In the genomic region with DNA sequence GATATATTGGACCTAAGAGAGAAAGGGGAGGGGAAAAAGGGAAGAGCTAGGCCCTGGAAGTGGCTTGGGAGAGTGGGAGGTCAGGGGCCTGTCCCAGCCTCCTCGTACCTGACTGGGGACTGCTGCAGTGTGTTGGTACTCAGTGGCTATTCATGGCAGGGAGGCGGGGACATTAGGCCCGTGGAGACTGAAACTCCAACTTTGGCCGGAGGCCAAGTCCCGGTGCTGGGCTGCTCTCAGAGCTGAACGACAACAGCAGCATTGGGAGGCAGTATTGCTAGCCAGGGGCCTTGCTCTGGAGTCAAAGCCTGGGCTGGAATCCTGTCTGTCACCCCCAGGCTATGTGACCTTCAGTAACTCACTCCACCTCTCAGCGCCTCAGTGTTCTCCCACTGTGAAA, we compare ENCODE assay signal across 2 cellular contexts.
TF ChIP-seq lines count a peak whose summit lies in the region.

No MANE protein-coding gene starts in this region.

TF ChIP-seq in SK-N-SH, 30 proteins besides CTCF, POLR2A, EP300 and RAD21:
- TF ChIP-seq, protein P1, sequence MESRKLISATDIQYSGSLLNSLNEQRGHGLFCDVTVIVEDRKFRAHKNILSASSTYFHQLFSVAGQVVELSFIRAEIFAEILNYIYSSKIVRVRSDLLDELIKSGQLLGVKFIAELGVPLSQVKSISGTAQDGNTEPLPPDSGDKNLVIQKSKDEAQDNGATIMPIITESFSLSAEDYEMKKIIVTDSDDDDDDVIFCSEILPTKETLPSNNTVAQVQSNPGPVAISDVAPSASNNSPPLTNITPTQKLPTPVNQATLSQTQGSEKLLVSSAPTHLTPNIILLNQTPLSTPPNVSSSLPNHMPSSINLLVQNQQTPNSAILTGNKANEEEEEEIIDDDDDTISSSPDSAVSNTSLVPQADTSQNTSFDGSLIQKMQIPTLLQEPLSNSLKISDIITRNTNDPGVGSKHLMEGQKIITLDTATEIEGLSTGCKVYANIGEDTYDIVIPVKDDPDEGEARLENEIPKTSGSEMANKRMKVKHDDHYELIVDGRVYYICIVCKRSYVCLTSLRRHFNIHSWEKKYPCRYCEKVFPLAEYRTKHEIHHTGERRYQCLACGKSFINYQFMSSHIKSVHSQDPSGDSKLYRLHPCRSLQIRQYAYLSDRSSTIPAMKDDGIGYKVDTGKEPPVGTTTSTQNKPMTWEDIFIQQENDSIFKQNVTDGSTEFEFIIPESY (IDR thresholded peaks at IDR 0.05; ENCODE audit: borderline replicate concordance, low read depth), result no peak
- TF ChIP-seq, protein P2, sequence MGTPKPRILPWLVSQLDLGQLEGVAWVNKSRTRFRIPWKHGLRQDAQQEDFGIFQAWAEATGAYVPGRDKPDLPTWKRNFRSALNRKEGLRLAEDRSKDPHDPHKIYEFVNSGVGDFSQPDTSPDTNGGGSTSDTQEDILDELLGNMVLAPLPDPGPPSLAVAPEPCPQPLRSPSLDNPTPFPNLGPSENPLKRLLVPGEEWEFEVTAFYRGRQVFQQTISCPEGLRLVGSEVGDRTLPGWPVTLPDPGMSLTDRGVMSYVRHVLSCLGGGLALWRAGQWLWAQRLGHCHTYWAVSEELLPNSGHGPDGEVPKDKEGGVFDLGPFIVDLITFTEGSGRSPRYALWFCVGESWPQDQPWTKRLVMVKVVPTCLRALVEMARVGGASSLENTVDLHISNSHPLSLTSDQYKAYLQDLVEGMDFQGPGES (IDR thresholded peaks at IDR 0.05; ENCODE audit: low read depth, low read length), result no peak
- TF ChIP-seq TEAD4 (IDR thresholded peaks at IDR 0.05; ENCODE audit: borderline replicate concordance, insufficient read depth) (no peak), POLR2AphosphoS5 (IDR thresholded peaks at IDR 0.05; ENCODE audit: low read depth, low read length) (no peak), TCF12 (IDR thresholded peaks at IDR 0.05) (no peak)

TF ChIP-seq in SK-N-SH treated with all-trans-retinoic acid at 6 μM for 48 hours, 23 proteins besides CTCF, POLR2A, EP300 and RAD21 (continued from another document):
- TF ChIP-seq, protein P3, sequence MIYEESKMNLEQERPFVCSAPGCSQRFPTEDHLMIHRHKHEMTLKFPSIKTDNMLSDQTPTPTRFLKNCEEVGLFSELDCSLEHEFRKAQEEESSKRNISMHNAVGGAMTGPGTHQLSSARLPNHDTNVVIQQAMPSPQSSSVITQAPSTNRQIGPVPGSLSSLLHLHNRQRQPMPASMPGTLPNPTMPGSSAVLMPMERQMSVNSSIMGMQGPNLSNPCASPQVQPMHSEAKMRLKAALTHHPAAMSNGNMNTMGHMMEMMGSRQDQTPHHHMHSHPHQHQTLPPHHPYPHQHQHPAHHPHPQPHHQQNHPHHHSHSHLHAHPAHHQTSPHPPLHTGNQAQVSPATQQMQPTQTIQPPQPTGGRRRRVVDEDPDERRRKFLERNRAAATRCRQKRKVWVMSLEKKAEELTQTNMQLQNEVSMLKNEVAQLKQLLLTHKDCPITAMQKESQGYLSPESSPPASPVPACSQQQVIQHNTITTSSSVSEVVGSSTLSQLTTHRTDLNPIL (CRISPR knock-in tag; IDR thresholded peaks at IDR 0.05; ENCODE audit: low read depth), result no peak
- TF ChIP-seq OSR1 (CRISPR knock-in tag; IDR thresholded peaks at IDR 0.05) (no peak), TCF4 (CRISPR knock-in tag; IDR thresholded peaks at IDR 0.05; ENCODE audit: borderline replicate concordance) (no peak), TOX (CRISPR knock-in tag; IDR thresholded peaks at IDR 0.05; ENCODE audit: borderline replicate concordance) (no peak), ZNF70 (CRISPR knock-in tag; IDR thresholded peaks at IDR 0.05) (no peak), ISL1 (CRISPR knock-in tag; IDR thresholded peaks at IDR 0.05) (no peak), GLIS3 (CRISPR knock-in tag; IDR thresholded peaks at IDR 0.05) (no peak), ZNF565 (CRISPR knock-in tag; conservative IDR thresholded peaks at IDR 0.05; ENCODE audit: low read depth) (no peak), ZFP30 (CRISPR knock-in tag; IDR thresholded peaks at IDR 0.05) (no peak), ZNF8 (CRISPR knock-in tag; IDR thresholded peaks at IDR 0.05) (no peak), PPARA (CRISPR knock-in tag; IDR thresholded peaks at IDR 0.05; ENCODE audit: borderline replicate concordance) (no peak), ESRRG (CRISPR knock-in tag; IDR thresholded peaks at IDR 0.05) (no peak)
- TF ChIP-seq, protein P4, sequence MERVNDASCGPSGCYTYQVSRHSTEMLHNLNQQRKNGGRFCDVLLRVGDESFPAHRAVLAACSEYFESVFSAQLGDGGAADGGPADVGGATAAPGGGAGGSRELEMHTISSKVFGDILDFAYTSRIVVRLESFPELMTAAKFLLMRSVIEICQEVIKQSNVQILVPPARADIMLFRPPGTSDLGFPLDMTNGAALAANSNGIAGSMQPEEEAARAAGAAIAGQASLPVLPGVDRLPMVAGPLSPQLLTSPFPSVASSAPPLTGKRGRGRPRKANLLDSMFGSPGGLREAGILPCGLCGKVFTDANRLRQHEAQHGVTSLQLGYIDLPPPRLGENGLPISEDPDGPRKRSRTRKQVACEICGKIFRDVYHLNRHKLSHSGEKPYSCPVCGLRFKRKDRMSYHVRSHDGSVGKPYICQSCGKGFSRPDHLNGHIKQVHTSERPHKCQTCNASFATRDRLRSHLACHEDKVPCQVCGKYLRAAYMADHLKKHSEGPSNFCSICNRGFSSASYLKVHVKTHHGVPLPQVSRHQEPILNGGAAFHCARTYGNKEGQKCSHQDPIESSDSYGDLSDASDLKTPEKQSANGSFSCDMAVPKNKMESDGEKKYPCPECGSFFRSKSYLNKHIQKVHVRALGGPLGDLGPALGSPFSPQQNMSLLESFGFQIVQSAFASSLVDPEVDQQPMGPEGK (CRISPR knock-in tag; IDR thresholded peaks at IDR 0.05; ENCODE audit: borderline replicate concordance), result no peak
- TF ChIP-seq, protein P5, sequence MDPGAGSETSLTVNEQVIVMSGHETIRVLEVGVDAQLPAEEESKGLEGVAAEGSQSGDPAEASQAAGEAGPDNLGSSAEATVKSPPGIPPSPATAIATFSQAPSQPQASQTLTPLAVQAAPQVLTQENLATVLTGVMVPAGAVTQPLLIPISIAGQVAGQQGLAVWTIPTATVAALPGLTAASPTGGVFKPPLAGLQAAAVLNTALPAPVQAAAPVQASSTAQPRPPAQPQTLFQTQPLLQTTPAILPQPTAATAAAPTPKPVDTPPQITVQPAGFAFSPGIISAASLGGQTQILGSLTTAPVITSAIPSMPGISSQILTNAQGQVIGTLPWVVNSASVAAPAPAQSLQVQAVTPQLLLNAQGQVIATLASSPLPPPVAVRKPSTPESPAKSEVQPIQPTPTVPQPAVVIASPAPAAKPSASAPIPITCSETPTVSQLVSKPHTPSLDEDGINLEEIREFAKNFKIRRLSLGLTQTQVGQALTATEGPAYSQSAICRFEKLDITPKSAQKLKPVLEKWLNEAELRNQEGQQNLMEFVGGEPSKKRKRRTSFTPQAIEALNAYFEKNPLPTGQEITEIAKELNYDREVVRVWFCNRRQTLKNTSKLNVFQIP (CRISPR knock-in tag; IDR thresholded peaks at IDR 0.05; ENCODE audit: borderline replicate concordance, low read depth), result no peak
- TF ChIP-seq, protein P6, sequence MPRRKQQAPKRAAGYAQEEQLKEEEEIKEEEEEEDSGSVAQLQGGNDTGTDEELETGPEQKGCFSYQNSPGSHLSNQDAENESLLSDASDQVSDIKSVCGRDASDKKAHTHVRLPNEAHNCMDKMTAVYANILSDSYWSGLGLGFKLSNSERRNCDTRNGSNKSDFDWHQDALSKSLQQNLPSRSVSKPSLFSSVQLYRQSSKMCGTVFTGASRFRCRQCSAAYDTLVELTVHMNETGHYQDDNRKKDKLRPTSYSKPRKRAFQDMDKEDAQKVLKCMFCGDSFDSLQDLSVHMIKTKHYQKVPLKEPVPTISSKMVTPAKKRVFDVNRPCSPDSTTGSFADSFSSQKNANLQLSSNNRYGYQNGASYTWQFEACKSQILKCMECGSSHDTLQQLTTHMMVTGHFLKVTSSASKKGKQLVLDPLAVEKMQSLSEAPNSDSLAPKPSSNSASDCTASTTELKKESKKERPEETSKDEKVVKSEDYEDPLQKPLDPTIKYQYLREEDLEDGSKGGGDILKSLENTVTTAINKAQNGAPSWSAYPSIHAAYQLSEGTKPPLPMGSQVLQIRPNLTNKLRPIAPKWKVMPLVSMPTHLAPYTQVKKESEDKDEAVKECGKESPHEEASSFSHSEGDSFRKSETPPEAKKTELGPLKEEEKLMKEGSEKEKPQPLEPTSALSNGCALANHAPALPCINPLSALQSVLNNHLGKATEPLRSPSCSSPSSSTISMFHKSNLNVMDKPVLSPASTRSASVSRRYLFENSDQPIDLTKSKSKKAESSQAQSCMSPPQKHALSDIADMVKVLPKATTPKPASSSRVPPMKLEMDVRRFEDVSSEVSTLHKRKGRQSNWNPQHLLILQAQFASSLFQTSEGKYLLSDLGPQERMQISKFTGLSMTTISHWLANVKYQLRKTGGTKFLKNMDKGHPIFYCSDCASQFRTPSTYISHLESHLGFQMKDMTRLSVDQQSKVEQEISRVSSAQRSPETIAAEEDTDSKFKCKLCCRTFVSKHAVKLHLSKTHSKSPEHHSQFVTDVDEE (CRISPR knock-in tag; IDR thresholded peaks at IDR 0.05), result no peak
